Comparison of ENCODE assay signal across 1 cellular context in the genomic region with DNA sequence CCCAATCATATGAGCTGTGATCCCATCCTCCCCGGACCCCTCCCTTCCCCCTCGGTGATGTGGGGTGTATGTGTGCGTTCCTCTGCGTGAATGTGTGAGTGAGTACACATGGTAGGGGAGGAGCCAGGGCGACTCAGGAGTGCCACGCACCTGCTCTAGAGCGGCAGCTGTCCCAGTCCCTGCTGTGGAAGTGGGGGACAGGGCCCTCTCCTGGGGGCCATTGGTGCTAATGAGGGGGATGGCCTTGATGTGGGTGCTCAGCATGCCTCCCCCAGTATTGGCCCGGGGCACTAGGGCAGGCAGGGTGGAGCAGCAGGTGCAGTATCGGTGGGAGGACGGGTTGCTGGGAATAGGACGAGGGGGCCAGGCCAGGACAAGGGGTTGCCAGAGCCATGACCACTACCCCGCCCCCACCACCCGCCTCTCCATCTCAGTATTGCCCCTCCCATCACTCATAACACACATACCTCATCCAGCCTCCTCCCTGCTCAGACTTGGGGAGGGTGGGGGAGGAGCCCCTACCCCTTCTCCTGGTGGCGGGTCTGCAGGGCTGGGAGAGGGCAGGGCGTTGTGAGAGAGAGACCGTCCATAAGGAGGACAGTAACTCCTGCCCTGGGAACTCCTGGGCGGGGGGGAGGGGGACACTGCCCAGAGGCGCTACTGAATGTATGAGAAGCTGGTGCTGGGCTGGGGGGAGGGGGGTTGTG.
TF ChIP-seq lines count a peak whose summit lies in the region.

No MANE protein-coding gene starts in this region.

TF ChIP-seq in K562, 482 proteins besides CTCF, POLR2A, EP300 and RAD21:
- TF ChIP-seq ZNF253 (CRISPR knock-in tag; conservative IDR thresholded peaks at IDR 0.05) (no peak), POLR2G (IDR thresholded peaks at IDR 0.05; ENCODE audit: low read depth, low read length) (0 out of 2 replicates have a peak, but pooled peaks have one; percentile 47)
